In the genomic region with DNA sequence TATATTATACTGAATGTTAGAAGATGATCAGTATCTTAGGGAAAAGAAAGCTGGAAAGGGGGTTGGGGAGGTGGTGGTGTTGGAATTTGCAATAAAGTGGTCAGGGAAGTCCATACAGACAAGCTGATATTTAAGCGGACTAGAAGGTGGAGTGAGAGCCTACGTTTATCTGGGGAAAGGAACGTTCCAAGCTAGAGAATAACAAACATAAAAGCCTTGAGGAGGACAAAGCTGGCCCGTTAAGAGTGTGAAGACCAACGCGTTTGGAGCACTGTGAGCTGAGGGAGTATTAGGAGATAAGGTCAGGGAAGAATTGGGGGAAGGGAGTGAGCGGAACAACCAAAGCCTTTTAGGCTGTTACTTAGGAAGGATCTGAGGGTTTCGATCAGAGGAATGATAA, we compare ENCODE assay signal across 8 cellular contexts. TPM values are rescaled to one million over a fixed set of nuclear protein-coding genes. Genes with fewer than 3 reads are reported as not detected.
DNase-seq lines count a peak whose midpoint lies in the region; ATAC-seq and TF ChIP-seq lines count a peak whose summit lies in the region.

No MANE protein-coding gene starts in this region.

- peak overlapping the region; percentile 97 for H3K9ac ChIP-seq in mesenchymal stem cell (ENCODE audit: low read length)

- peak overlapping the region; percentile 92 for H3K4me2 ChIP-seq in mesenchymal stem cell (ENCODE audit: low read length, poor library complexity, severe bottlenecking)

- no peak overlapping the region for H3K4ac ChIP-seq in mesenchymal stem cell (ENCODE audit: low read depth in 1 of 2, low read length in 2 of 2)

- peaks cover 0 to 40% of the 10 kb centered on the region in 2 donors for H3K4me1 ChIP-seq in right atrium auricular region
- peaks cover 7% of the 10 kb centered on the region for H3K4me1 ChIP-seq in mesenchymal stem cell (ENCODE audit: control insufficient read depth, insufficient read depth, low read depth, low read length)

- H3K27ac ChIP-seq in right atrium auricular region (peak overlapping the region; percentile 98), mesenchymal stem cell (ENCODE audit: low read length, poor library complexity, severe bottlenecking) (peak overlapping the region; percentile 3)

- H3K27ac Mint-ChIP-seq in brain = peak overlapping the region; percentile 99 to 100 (median 100)

- H4K91ac ChIP-seq in mesenchymal stem cell (ENCODE audit: low read length) = no peak overlapping the region

- H3K79me1 ChIP-seq in mesenchymal stem cell (replicated peaks; ENCODE audit: low read length, poor library complexity, severe bottlenecking) = no peaks in the 10 kb centered on the region

- H3K4me3 ChIP-seq in right atrium auricular region = peak overlapping the region; percentile 88 to 98
- H3K4me3 ChIP-seq in mesenchymal stem cell (ENCODE audit: insufficient read depth in 1 of 2, low read depth in 1 of 2, low read length in 2 of 2) = peak overlapping the region in 1 of 2 experiments; percentile 98

- no peak overlapping the region for H2AFZ ChIP-seq in mesenchymal stem cell (ENCODE audit: low read depth, low read length)

- H3K36me3 Mint-ChIP-seq in brain = peaks cover 60% of the 10 kb centered on the region

- no peak overlapping the region for H2BK15ac ChIP-seq in mesenchymal stem cell (ENCODE audit: low read depth, poor library complexity, severe bottlenecking)

- DNase-seq in right atrium auricular region (ENCODE audit: low spot score) (no peak), left ventricle myocardium superior (no peak), mesenchymal stem cell (peak; percentile 25), NCI-H146 (lab: John Stamatoyannopoulos, UW) (no peak)

- peak overlapping the region; percentile 93 to 100 (median 99) for H3K4me3 Mint-ChIP-seq in brain

- TF ChIP-seq CTCF in right atrium auricular region (IDR thresholded peaks at IDR 0.05) (no peak), brain (conservative IDR thresholded peaks at IDR 0.05) (no peak)

- H3K27me3 ChIP-seq in right atrium auricular region (no peaks in the 10 kb centered on the region), mesenchymal stem cell (ENCODE audit: control insufficient read depth in 1 of 2, insufficient read depth in 1 of 2, low read length in 2 of 2) (no peaks in the 10 kb centered on the region)

- H3K4me1 Mint-ChIP-seq in brain = peaks cover 79% of the 10 kb centered on the region

- H3K36me3 ChIP-seq in right atrium auricular region (peaks cover 8% of the 10 kb centered on the region), mesenchymal stem cell (ENCODE audit: control insufficient read depth in 1 of 2, insufficient read depth in 2 of 2, low read depth in 1 of 2, low read length in 2 of 2) (peaks cover 13 to 35% of the 10 kb centered on the region in 2 experiments)

- no peak overlapping the region for H3K18ac ChIP-seq in mesenchymal stem cell (ENCODE audit: low read depth in 1 of 2, low read length in 2 of 2)

- no peak overlapping the region for H2BK12ac ChIP-seq in mesenchymal stem cell (ENCODE audit: low read length in 2 of 2)

- H3K23ac ChIP-seq in mesenchymal stem cell (ENCODE audit: low read length in 2 of 2) = no peak overlapping the region

- no peak for ATAC-seq in left ventricle myocardium superior
- ATAC-seq in GM21381 (IDR thresholded peaks at IDR 0.05; ENCODE audit: unreplicated experiment) = no peak
- no peak for ATAC-seq in HG02763 (IDR thresholded peaks at IDR 0.05; ENCODE audit: unreplicated experiment)
- ATAC-seq in GM21526 (IDR thresholded peaks at IDR 0.05; ENCODE audit: low FRiP score, unreplicated experiment) = no peak

- no peak overlapping the region for H4K8ac ChIP-seq in mesenchymal stem cell (ENCODE audit: low read length)

- no peak overlapping the region for H2BK120ac ChIP-seq in mesenchymal stem cell (ENCODE audit: low read depth, low read length)

- intact Hi-C loops in left ventricle myocardium superior (cut with micrococcal nuclease) = no loop called here

- no peak overlapping the region for H2AK5ac ChIP-seq in mesenchymal stem cell (ENCODE audit: low read length, severe bottlenecking)

- H3K9me3 ChIP-seq in right atrium auricular region (no peaks in the 10 kb centered on the region), mesenchymal stem cell (ENCODE audit: control insufficient read depth, low read length) (no peaks in the 10 kb centered on the region)

- peaks cover 0 to 5% (median 0%) of the 10 kb centered on the region in 5 experiments for H3K9me3 Mint-ChIP-seq in brain

- H3K14ac ChIP-seq in mesenchymal stem cell (ENCODE audit: low read length in 2 of 2) = no peak overlapping the region

- H3K27me3 Mint-ChIP-seq in brain = peaks cover 21% of the 10 kb centered on the region

- no peak overlapping the region for H2BK5ac ChIP-seq in mesenchymal stem cell (ENCODE audit: low read depth, low read length, poor library complexity, severe bottlenecking)

- WGBS in mesenchymal stem cell = 14% methylated on average over 7 of the region's 8 CpGs

RNA-seq across cellular contexts. Expression of gene DDX42, which starts 1.4 kb away (rescaled TPM):
- total RNA-seq in right atrium auricular region (10 to 100 TPM; 39.9 to 41.0 TPM), left ventricle myocardium superior (56.7 TPM)
- polyA plus RNA-seq in brain (ENCODE audit: insufficient read depth, low read depth, low replicate concordance) = 44.7 TPM
- polyA plus RNA-seq in mesenchymal stem cell (2013, experiment 1 of 2) = 61.0 TPM
- polyA plus RNA-seq in mesenchymal stem cell (2013, experiment 2 of 2) = 61.2 TPM

RNA-seq across cellular contexts. Expression of gene CCDC47, which starts 2.0 kb away (rescaled TPM):
- total RNA-seq in right atrium auricular region (10 to 100 TPM; 57.1 to 69.7 TPM), left ventricle myocardium superior (90.1 TPM)
- polyA plus RNA-seq in brain (ENCODE audit: insufficient read depth, low read depth, low replicate concordance) = 31.7 TPM
- polyA plus RNA-seq in mesenchymal stem cell (2013, experiment 1 of 2) = 53.9 TPM
- polyA plus RNA-seq in mesenchymal stem cell (2013, experiment 2 of 2) = 54.6 TPM

RNA-seq across cellular contexts. Expression of gene STRADA, which starts 33.8 kb away (rescaled TPM):
- total RNA-seq in right atrium auricular region = 10 to 100 TPM; 13.1 to 14.4 TPM
- total RNA-seq in left ventricle myocardium superior = 16.0 TPM
- polyA plus RNA-seq in brain (ENCODE audit: insufficient read depth, low read depth, low replicate concordance) = 51.6 TPM
- polyA plus RNA-seq in mesenchymal stem cell (2013, experiment 1 of 2) = 17.3 TPM
- polyA plus RNA-seq in mesenchymal stem cell (2013, experiment 2 of 2) = 16.9 TPM

RNA-seq across cellular contexts. Expression of gene PSMC5, which starts 51.8 kb away (rescaled TPM):
- total RNA-seq in right atrium auricular region = 100 to 1,000 TPM in 1 of 2 donors, 10 to 100 TPM in 1; 59.3 to 105 TPM
- total RNA-seq in left ventricle myocardium superior = 141 TPM
- 258 TPM for polyA plus RNA-seq in brain (ENCODE audit: insufficient read depth, low read depth, low replicate concordance)
- 84.6 TPM for polyA plus RNA-seq in mesenchymal stem cell (2013, experiment 1 of 2)
- 82.9 TPM for polyA plus RNA-seq in mesenchymal stem cell (2013, experiment 2 of 2)

RNA-seq across cellular contexts. Expression of gene FTSJ3, which starts 52.0 kb away (rescaled TPM):
- total RNA-seq in right atrium auricular region = 10 to 100 TPM; 24.3 to 58.0 TPM
- total RNA-seq in left ventricle myocardium superior = 35.9 TPM
- 29.5 TPM for polyA plus RNA-seq in brain (ENCODE audit: insufficient read depth, low read depth, low replicate concordance)
- polyA plus RNA-seq in mesenchymal stem cell (2013, experiment 1 of 2) = 27.8 TPM
- 28.3 TPM for polyA plus RNA-seq in mesenchymal stem cell (2013, experiment 2 of 2)
